Comparison of ENCODE assay signal across 15 cellular contexts in genomic region chr14:42200951-42201350, GRCh38.
DNase-seq lines count a peak whose midpoint lies in the region; ATAC-seq and TF ChIP-seq lines count a peak whose summit lies in the region.
"Had no signal": no experiment of that assay in that cellular context is flagged by ENCODE, and none has a peak within 500 bp of the region (broad histone marks: within the 10 kb centered on the region; RNA-seq: fewer than 3 reads in every experiment).

No MANE protein-coding gene starts in this region.

- H3K36me3 ChIP-seq in A673 (ENCODE audit: insufficient read depth, low read length, poor library complexity, severe bottlenecking) = no peaks in the 10 kb centered on the region
- no peaks in the 10 kb centered on the region for H3K36me3 ChIP-seq in OCI-LY7 (ENCODE audit: insufficient read depth, low read length)
- H3K36me3 ChIP-seq in endodermal cell (ENCODE audit: control insufficient read depth, insufficient read depth, low read length) = no peaks in the 10 kb centered on the region

- H3K4me3 ChIP-seq in A673 (ENCODE audit: low read depth, low read length, poor library complexity, severe bottlenecking) (no peak overlapping the region), OCI-LY7 (ENCODE audit: low read depth, low read length, poor library complexity, severe bottlenecking) (no peak overlapping the region), endodermal cell (ENCODE audit: low read length) (no peak overlapping the region)

- POLR2A ChIA-PET in A673 (lab: Charles Lee; ENCODE audit: low non-redundant PET) (no interaction called here), OCI-LY7 (lab: Charles Lee) (no interaction called here)

- TF ChIP-seq CTCF in A673 (conservative IDR thresholded peaks at IDR 0.05; ENCODE audit: low read depth, low read length) (no peak), OCI-LY7 (conservative IDR thresholded peaks at IDR 0.05; ENCODE audit: low read length) (0 out of 2 replicates have a peak, but pooled peaks have one; percentile 13), endodermal cell (conservative IDR thresholded peaks at IDR 0.05) (peak; percentile 30), omental fat pad (IDR thresholded peaks at IDR 0.05) (no peak)

- H3K4me2 ChIP-seq in OCI-LY7 (ENCODE audit: low read length) = no peak overlapping the region

- H4K20me1 ChIP-seq in OCI-LY7 (ENCODE audit: insufficient read depth, low read length) = no peaks in the 10 kb centered on the region

- no peaks in the 10 kb centered on the region for H3K79me2 ChIP-seq in OCI-LY7 (ENCODE audit: insufficient read depth, low read depth, low read length)

- H3K4me1 Mint-ChIP-seq in endodermal cell = no peaks in the 10 kb centered on the region
- H3K4me1 Mint-ChIP-seq: CD14-positive monocyte had no signal

- H3K27ac Mint-ChIP-seq in endodermal cell = no peak overlapping the region
- H3K27ac Mint-ChIP-seq: CD14-positive monocyte; CD8-positive, alpha-beta T cell; HFFc6 had no signal

- no peaks in the 10 kb centered on the region for H3K27me3 Mint-ChIP-seq in endodermal cell (ENCODE audit: insufficient read depth)

- ATAC-seq in GM19351 (IDR thresholded peaks at IDR 0.05; ENCODE audit: unreplicated experiment) (peak; percentile 59), omental fat pad (ENCODE audit: low FRiP score) (no peak), GM21825 (IDR thresholded peaks at IDR 0.05; ENCODE audit: unreplicated experiment) (no peak)
- ATAC-seq: CD8-positive, alpha-beta T cell had no signal

- intact Hi-C loops in A673 (cut with micrococcal nuclease; ENCODE audit: unreplicated experiment) = no loop called here
- intact Hi-C loops in OCI-LY7 (cut with micrococcal nuclease; ENCODE audit: unreplicated experiment) = no loop called here

- no TSS peak for BruUV-seq in A673 (replicated peaks; lab: Mats Ljungman, UMichigan)
- no TSS peak for BruUV-seq in OCI-LY7 (replicated peaks; lab: Mats Ljungman, UMichigan)

- H3K36me3 Mint-ChIP-seq in endodermal cell (ENCODE audit: low read depth) = no peaks in the 10 kb centered on the region
- H3K36me3 Mint-ChIP-seq: CD14-positive monocyte; CD8-positive, alpha-beta T cell had no signal

- H3K9ac ChIP-seq in endodermal cell (ENCODE audit: extremely low read depth, low read length, poor library complexity, severe bottlenecking) = no peak overlapping the region

- peak; percentile 6 for DNase-seq in A673 (ENCODE audit: low spot score)
- DNase-seq in OCI-LY7 (ENCODE audit: low spot score) = no peak
- DNase-seq in endodermal cell = no peak
- DNase-seq in omental fat pad (ENCODE audit: low spot score) = no peak
- no peak for DNase-seq in AML-193 (lab: John Stamatoyannopoulos, UW)
- DNase-seq: CD8-positive, alpha-beta T cell; COR-L47; DMS153; DMS79 treated with DMSO at 0.1 percent for 48 hours; EL; HCEC 1CT; HFFc6 had no signal

- H3K27ac ChIP-seq in A673 (ENCODE audit: low read depth, low read length, poor library complexity, severe bottlenecking) (no peak overlapping the region), OCI-LY7 (ENCODE audit: low read depth, low read length, poor library complexity, severe bottlenecking) (no peak overlapping the region), endodermal cell (ENCODE audit: low read depth, low read length) (no peak overlapping the region)

- no peaks in the 10 kb centered on the region for H3K4me1 ChIP-seq in A673 (ENCODE audit: insufficient read depth, low read length, poor library complexity, severe bottlenecking)
- H3K4me1 ChIP-seq in OCI-LY7 (ENCODE audit: insufficient read depth, low read length, poor library complexity, severe bottlenecking) = no peaks in the 10 kb centered on the region
- H3K4me1 ChIP-seq in endodermal cell (ENCODE audit: control insufficient read depth, insufficient read depth, low read length) = no peaks in the 10 kb centered on the region

- H3K9me3 ChIP-seq in A673 (ENCODE audit: low read depth, low read length, poor library complexity, severe bottlenecking) (no peaks in the 10 kb centered on the region), OCI-LY7 (ENCODE audit: low read length) (no peaks in the 10 kb centered on the region), endodermal cell (ENCODE audit: control insufficient read depth, low read length) (no peaks in the 10 kb centered on the region)

- H2AFZ ChIP-seq in OCI-LY7 (ENCODE audit: low read length) = no peak overlapping the region

- H3K9me2 ChIP-seq in OCI-LY7 (ENCODE audit: insufficient read depth, low read length) = no peaks in the 10 kb centered on the region

- CTCF ChIA-PET in A673 (lab: Charles Lee) = no interaction called here
- CTCF ChIA-PET in OCI-LY7 (lab: Charles Lee; ENCODE audit: unreplicated experiment) = no interaction called here

- H3K27me3 ChIP-seq in A673 (replicated peaks; ENCODE audit: insufficient read depth, low read depth, low read length, poor library complexity) (no peaks in the 10 kb centered on the region), endodermal cell (ENCODE audit: control insufficient read depth, insufficient read depth, low read length, poor library complexity, severe bottlenecking) (no peaks in the 10 kb centered on the region)

- no peak overlapping the region for H3K4me3 Mint-ChIP-seq in endodermal cell
- H3K4me3 Mint-ChIP-seq: CD14-positive monocyte; CD8-positive, alpha-beta T cell; HFFc6 had no signal

- peaks cover 7% of the 10 kb centered on the region for H3K9me3 Mint-ChIP-seq in endodermal cell

- 86% methylated on average over 2 of the region's 2 CpGs; no CpG with 5 or more reads in 1 of the 2 experiments for WGBS in endodermal cell (ENCODE audit: insufficient coverage in 1 of 2, insufficient read length in 1 of 2), 2 experiments

Comparison
In these comparisons a context has a peak if more than half of its experiments do, and no peak if none do; other contexts are left out.
1. CTCF ChIP-seq: peak in OCI-LY7 (single experiment) and endodermal cell (single experiment); none in A673 (single experiment) and omental fat pad (0 of 3).